11 cellular contexts compared by ENCODE assay signal in the genomic region with DNA sequence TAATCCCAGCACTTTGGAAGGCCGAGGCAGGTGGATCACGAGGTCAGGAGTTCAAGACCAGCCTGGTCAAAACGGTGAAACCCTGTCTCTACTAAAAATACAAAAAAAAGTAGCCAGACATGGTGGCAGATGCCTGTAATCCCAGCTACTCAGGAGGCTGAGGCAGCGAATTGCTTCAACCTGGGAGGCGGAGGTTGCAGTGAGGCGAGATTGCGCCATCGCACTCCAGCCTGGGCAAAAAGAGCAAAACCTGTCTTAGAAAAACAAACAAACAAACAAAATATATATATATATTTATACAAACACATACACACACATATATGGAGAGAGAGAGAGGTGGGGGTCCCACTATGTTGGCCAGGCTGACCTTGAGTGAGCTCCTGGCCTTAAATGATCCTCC. TPM values are rescaled to one million over a fixed set of nuclear protein-coding genes. Genes with fewer than 3 reads are reported as not detected.
DNase-seq lines count a peak whose midpoint lies in the region; ATAC-seq, FAIRE-seq and TF ChIP-seq lines count a peak whose summit lies in the region.
"Not testable (repeated sequence)": the region's sequence is repeated elsewhere in the genome, so short reads cannot be mapped to it uniquely, and the experiment has no call there.
"Had no signal": no experiment of that assay in that cellular context is flagged by ENCODE, and none has a peak within 500 bp of the region (broad histone marks: within the 10 kb centered on the region; RNA-seq: fewer than 3 reads in every experiment).

No MANE protein-coding gene starts in this region.

- BruUV-seq in HCT116 (replicated peaks; lab: Mats Ljungman, UMichigan), result not testable (repeated sequence)

- H3K36me3 Mint-ChIP-seq in chondrocyte (ENCODE audit: low read depth), result not testable (repeated sequence)

- not testable (repeated sequence) for H3K36me3 ChIP-seq in HCT116 (ENCODE audit: control insufficient read depth in 1 of 2, insufficient read depth in 2 of 2, low read length in 2 of 2); SK-N-MC (ENCODE audit: insufficient read depth, low read length); keratinocyte (ENCODE audit: control insufficient read depth in 2 of 2, extremely low read depth in 1 of 2, insufficient read depth in 2 of 2, low read length in 2 of 2); neutrophil; psoas muscle (ENCODE audit: insufficient read depth in 1 of 2, low read depth in 1 of 2)

- not testable (repeated sequence) for TF ChIP-seq CTCF in A549 (IDR thresholded peaks at IDR 0.05); HCT116 (IDR thresholded peaks at IDR 0.05 in 2 of 3, conservative IDR thresholded peaks at IDR 0.05 in 1 of 3; ENCODE audit: borderline replicate concordance in 1 of 3, insufficient read depth in 1 of 3, low read depth in 2 of 3, low read length in 2 of 3); chondrocyte (IDR thresholded peaks at IDR 0.05); keratinocyte (optimal IDR thresholded peaks at IDR 0.05 in 1 of 3, IDR thresholded peaks at IDR 0.05 in 1 of 3, conservative IDR thresholded peaks at IDR 0.05 in 1 of 3; ENCODE audit: extremely low read depth in 1 of 3, insufficient read depth in 2 of 3, low read length in 3 of 3); neutrophil (IDR thresholded peaks at IDR 0.05); psoas muscle (IDR thresholded peaks at IDR 0.05)

- not testable (repeated sequence) for TF ChIP-seq RAD21 in A549 (conservative IDR thresholded peaks at IDR 0.05 in 1 of 2, IDR thresholded peaks at IDR 0.05 in 1 of 2); HCT116 (IDR thresholded peaks at IDR 0.05; ENCODE audit: low read depth); Ishikawa (IDR thresholded peaks at IDR 0.05; ENCODE audit: low read depth)

- not testable (repeated sequence) for H3K27me3 ChIP-seq in HCT116 (ENCODE audit: insufficient read depth, low read length); keratinocyte (ENCODE audit: control insufficient read depth, extremely low read depth, insufficient read depth, low read length); neutrophil; psoas muscle (ENCODE audit: insufficient read depth in 3 of 3, low read length in 2 of 3)

- 80% methylated on average over 8 of the region's 8 CpGs for WGBS in A549 (ENCODE audit: missing lambda C conversion rate)
- 78 to 87% (median 81%) methylated on average over 8 of the region's 8 CpGs for WGBS in psoas muscle, 3 donors

- POLR2A ChIA-PET in A549 (lab: Yijun Ruan, JAX) (interaction anchor here (0.9 to 5.8 kb wide), 2 partner anchors 9 to 21 kb away, joined by 3 to 57 read pairs; no protein-coding TSS in a partner anchor), HCT116 (lab: Charles Lee) (interaction anchor here (1.1 to 1.6 kb wide), 4 partner anchors 8 to 140 kb away, joined by 4 to 8 read pairs (median 5); a partner anchor contains a TSS)

- H3K27ac Mint-ChIP-seq in chondrocyte (ENCODE audit: unreplicated experiment), result peak overlapping the region; percentile 92

- H3K9ac ChIP-seq in HCT116 (ENCODE audit: low read length) (peak overlapping the region; percentile 30; the same call in 1 of the 2 replicates), keratinocyte (ENCODE audit: control insufficient read depth, extremely low read depth, insufficient read depth, low read length) (peak overlapping the region; percentile 13)
- H3K9ac ChIP-seq in SK-N-MC (ENCODE audit: insufficient read length), result not testable (repeated sequence)

- H3K4me2 ChIP-seq in A549 (peak overlapping the region; percentile 45), HCT116 (ENCODE audit: low read length) (peak overlapping the region; percentile 65), keratinocyte (ENCODE audit: control insufficient read depth, extremely low read depth, insufficient read depth, low read depth, low read length) (peak overlapping the region; percentile 17)

- H2AFZ ChIP-seq in HCT116 (ENCODE audit: low read depth, low read length, poor library complexity, severe bottlenecking), result peak overlapping the region; percentile 42
- H2AFZ ChIP-seq in keratinocyte (ENCODE audit: control insufficient read depth, low read length), result not testable (repeated sequence)

- not testable (repeated sequence) for DNase-seq in A549 (ENCODE audit: low read depth in 1 of 2, low spot score in 1 of 2); HCT116 (ENCODE audit: low read depth, low spot score); SK-N-MC (ENCODE audit: low read depth, low spot score); chondrocyte (ENCODE audit: low spot score); keratinocyte (ENCODE audit: low read depth, low spot score); psoas muscle

- not testable (repeated sequence) for H3K9me2 ChIP-seq in HCT116 (ENCODE audit: insufficient read depth)

- H4K20me1 ChIP-seq in HCT116 (ENCODE audit: insufficient read depth); keratinocyte (ENCODE audit: control insufficient read depth, extremely low read depth, insufficient read depth, low read length): not testable (repeated sequence)

- dilution Hi-C loops in keratinocyte (cut with MboI; ENCODE audit: extremely low pct_ligation_motif_present, low sequenced_read_pairs), result not testable (repeated sequence)

- H3K4me3 ChIP-seq in A549; SK-N-MC; keratinocyte (ENCODE audit: control insufficient read depth in 2 of 3, extremely low read depth in 1 of 3, insufficient read depth in 2 of 3, low read depth in 1 of 3, low read length in 3 of 3); neutrophil (ENCODE audit: low read depth in 1 of 2, low read length in 1 of 2); psoas muscle: not testable (repeated sequence)
- H3K4me3 ChIP-seq in HCT116 (replicated peaks in 1 of 2; ENCODE audit: low read depth in 1 of 2, low read length in 2 of 2), result peak overlapping the region in 1 of 2 experiments; percentile 31; a peak in 2 of 4 replicates

- not testable (repeated sequence) for H3K9me3 Mint-ChIP-seq in chondrocyte (ENCODE audit: low read depth)

- not testable (repeated sequence) for TF ChIP-seq EP300 in A549 (IDR thresholded peaks at IDR 0.05); Ishikawa (IDR thresholded peaks at IDR 0.05; ENCODE audit: borderline replicate concordance)

- H3K4me3 Mint-ChIP-seq in chondrocyte (ENCODE audit: unreplicated experiment), result not testable (repeated sequence)

- ATAC-seq in A549, HCT116, psoas muscle: not testable (repeated sequence)

- CTCF ChIA-PET in A549 (lab: Yijun Ruan, JAX), result interaction anchor here (0.6 to 16.0 kb wide), 6 partner anchors 7 to 134 kb away, joined by 3 to 893 read pairs (median 16); no protein-coding TSS in a partner anchor
- CTCF ChIA-PET in HCT116 (lab: Charles Lee), result interaction anchor here (3.0 kb wide), 1 partner anchor 8 kb away, joined by 21 read pairs; no protein-coding TSS in a partner anchor

- intact Hi-C loops in HCT116 (cut with micrococcal nuclease), result not testable (repeated sequence)
- intact Hi-C loops in psoas muscle (cut with DNase I), result loop anchor here in 1 of 2 donors (5.0 kb wide), 1 partner anchor 96 kb away; no protein-coding TSS in a partner anchor

- not testable (repeated sequence) for H3K79me2 ChIP-seq in HCT116 (ENCODE audit: insufficient read depth, low read length); keratinocyte (ENCODE audit: control insufficient read depth, insufficient read depth, low read length)

- not testable (repeated sequence) for TF ChIP-seq POLR2A in A549 (IDR thresholded peaks at IDR 0.05; ENCODE audit: low read length); HCT116 (IDR thresholded peaks at IDR 0.05; ENCODE audit: borderline replicate concordance, extremely low read depth, insufficient read depth, insufficient read length)

- peaks cover 32% of the 10 kb centered on the region for H3K4me1 Mint-ChIP-seq in chondrocyte (ENCODE audit: low read depth)

- FAIRE-seq in A549 (lab: Jason Lieb, UNC); keratinocyte (lab: Jason Lieb, UNC): not testable (repeated sequence)

- H3K27ac ChIP-seq in A549 (peak overlapping the region; percentile 37 to 74; a peak in 5 of 6 replicates), HCT116 (ENCODE audit: low read depth, low read length) (peak overlapping the region; percentile 63), SK-N-MC (0 out of 2 replicates have a peak overlapping the region, but pooled peaks have one; percentile 25), keratinocyte (ENCODE audit: control insufficient read depth, insufficient read depth, low read length) (peak overlapping the region; percentile 33), neutrophil (peak overlapping the region; percentile 26), psoas muscle (peak overlapping the region; percentile 38)

- not testable (repeated sequence) for H3K9me1 ChIP-seq in keratinocyte (ENCODE audit: control insufficient read depth, extremely low read depth, insufficient read depth, low read length)

- RAD21 ChIA-PET in HCT116 (lab: Charles Lee; ENCODE audit: low non-redundant PET in 1 of 2, low total read pairs in 2 of 2, uncharacterized antibody in 2 of 2, unreplicated experiment in 2 of 2), result not testable (repeated sequence)

- H3K27me3 Mint-ChIP-seq in chondrocyte (ENCODE audit: low read depth), result not testable (repeated sequence)

- H3K4me1 ChIP-seq in A549 (peaks cover 30% of the 10 kb centered on the region), HCT116 (ENCODE audit: control insufficient read depth in 1 of 2, insufficient read depth in 2 of 2, low read length in 2 of 2) (peaks cover 27 to 40% of the 10 kb centered on the region in 2 experiments), keratinocyte (ENCODE audit: control insufficient read depth, extremely low read depth, insufficient read depth, low read length) (peaks cover 27% of the 10 kb centered on the region), neutrophil (ENCODE audit: control insufficient read depth in 1 of 2, insufficient read depth in 1 of 2, low read depth in 1 of 2, low read length in 1 of 2) (peaks cover 11 to 17% of the 10 kb centered on the region in 2 experiments), psoas muscle (peaks cover 19% of the 10 kb centered on the region)

- H3K9me3 ChIP-seq in A549; HCT116 (ENCODE audit: control insufficient read depth in 1 of 2, insufficient read depth in 1 of 2, low read depth in 1 of 2, low read length in 2 of 2); SK-N-MC (ENCODE audit: low read depth, low read length); keratinocyte (ENCODE audit: control insufficient read depth, low read depth, low read length); neutrophil; psoas muscle: not testable (repeated sequence)

RNA-seq across cellular contexts. Expression of a gene that starts 3.3 kb away (rescaled TPM):
- polyA plus RNA-seq in A549 (2011; rRNA removed) (6.5 and 9.4 TPM in 2 replicates), A549 (2017; fragmentation: RNase III; extraction: RNeasy Plus Mini Kit Qiagen cat#74134 plus additional on column Dnase treatment) (22.2 to 25.7 TPM (median 24.6 TPM) in 3 replicates), keratinocyte (2.2 to 3.8 TPM (median 2.8 TPM) in 3 replicates), psoas muscle (10 to 100 TPM; 18.8 to 28.5 (median 24.0) TPM)
- polyA plus RNA-seq in A549 (2012; cell fraction: cytosol; rRNA removed), result 8.2 and 9.1 TPM in 2 replicates
- 20.7 and 30.6 TPM in 2 replicates for polyA plus RNA-seq in A549 (2012; cell fraction: nucleus; rRNA removed)
- polyA minus RNA-seq in A549 (2011; rRNA and poly(A)+ RNA removed), result 1.7 and 6.1 TPM in 2 replicates
- total RNA-seq in HCT116 (2021; ENCODE audit: unreplicated experiment) (40.6 TPM), chondrocyte (41.3 to 62.4 TPM (median 59.4 TPM) in 3 replicates), psoas muscle (10 to 100 TPM; 16.9 to 28.2 (median 24.2) TPM)
- polyA plus RNA-seq in HCT116 (2012), result 27.1 and 33.4 TPM in 2 replicates
- 9.6 TPM for polyA plus RNA-seq in keratinocyte (2011; ENCODE audit: low read depth)
- 1.2 and 3.6 TPM in 2 replicates for polyA plus RNA-seq in keratinocyte (2011; cell fraction: cytosol; rRNA removed)
- polyA plus RNA-seq in keratinocyte (2011; cell fraction: nucleus; rRNA removed), result 7.6 and 10.5 TPM in 2 replicates
- polyA plus RNA-seq in keratinocyte (2012; ENCODE audit: low replicate concordance), result 10.6 and 13.2 TPM in 2 replicates
- polyA minus RNA-seq in keratinocyte, result 0.70 to 1.9 TPM (median 1.1 TPM) in 3 replicates
- polyA minus RNA-seq in keratinocyte (2011; cell fraction: cytosol; rRNA and poly(A)+ RNA removed), result 1.9 TPM
- polyA minus RNA-seq in keratinocyte (2011; cell fraction: nucleus; rRNA and poly(A)+ RNA removed), result 1.9 and 3.7 TPM in 2 replicates

RNA-seq across cellular contexts. Expression of a gene that starts 21.7 kb away (rescaled TPM):
- polyA plus RNA-seq in A549 (2011; rRNA removed), result 1.5 and 1.6 TPM in 2 replicates
- 4.2 and 5.9 TPM in 2 replicates for polyA plus RNA-seq in A549 (2012; cell fraction: cytosol; rRNA removed)
- polyA plus RNA-seq in A549 (2012; cell fraction: nucleus; rRNA removed), result 19.1 and 20.8 TPM in 2 replicates
- 4.6 to 5.7 TPM (median 5.5 TPM) in 3 replicates for polyA plus RNA-seq in A549 (2017; fragmentation: RNase III; extraction: RNeasy Plus Mini Kit Qiagen cat#74134 plus additional on column Dnase treatment)
- polyA minus RNA-seq in A549 (2011; rRNA and poly(A)+ RNA removed), result 0.21 and 2.1 TPM in 2 replicates
- total RNA-seq in HCT116 (2021; ENCODE audit: unreplicated experiment), result 22.9 TPM
- polyA plus RNA-seq in HCT116 (2012), result 13.6 and 15.4 TPM in 2 replicates
- 25.6 to 31.1 TPM (median 28.8 TPM) in 3 replicates for total RNA-seq in chondrocyte
- polyA plus RNA-seq in keratinocyte, result 0.35 to 0.68 TPM (median 0.50 TPM) in 3 replicates
- 0.64 TPM for polyA plus RNA-seq in keratinocyte (2011; ENCODE audit: low read depth)
- polyA plus RNA-seq in keratinocyte (2011; cell fraction: cytosol; rRNA removed), result 0.18 and 0.81 TPM in 2 replicates
- polyA plus RNA-seq in keratinocyte (2011; cell fraction: nucleus; rRNA removed), result 1.8 and 3.2 TPM in 2 replicates
- polyA plus RNA-seq in keratinocyte (2012; ENCODE audit: low replicate concordance), result 3.8 and 4.7 TPM in 2 replicates
- 1.8 TPM in 1 of 3 replicates, not detected in the others for polyA minus RNA-seq in keratinocyte
- not detected for polyA minus RNA-seq in keratinocyte (2011; cell fraction: cytosol; rRNA and poly(A)+ RNA removed)
- 2.0 TPM in 1 of 2 replicates, not detected in the other for polyA minus RNA-seq in keratinocyte (2011; cell fraction: nucleus; rRNA and poly(A)+ RNA removed)
- 10 to 100 TPM; 13.6 to 18.9 (median 15.8) TPM for total RNA-seq in psoas muscle
- polyA plus RNA-seq in psoas muscle, result 10 to 100 TPM in 1 of 3 donors, 1 to 10 TPM in 2; 3.6 to 21.2 (median 9.9) TPM

RNA-seq across cellular contexts. Expression of a gene that starts 22.0 kb away (rescaled TPM):
- 3.6 and 6.0 TPM in 2 replicates for polyA plus RNA-seq in A549 (2011; rRNA removed)
- 8.9 and 15.7 TPM in 2 replicates for polyA plus RNA-seq in A549 (2012; cell fraction: cytosol; rRNA removed)
- 21.8 and 21.9 TPM in 2 replicates for polyA plus RNA-seq in A549 (2012; cell fraction: nucleus; rRNA removed)
- 8.9 to 9.4 TPM (median 8.9 TPM) in 3 replicates for polyA plus RNA-seq in A549 (2017; fragmentation: RNase III; extraction: RNeasy Plus Mini Kit Qiagen cat#74134 plus additional on column Dnase treatment)
- polyA minus RNA-seq in A549 (2011; rRNA and poly(A)+ RNA removed), result 3.2 and 5.3 TPM in 2 replicates
- total RNA-seq in HCT116 (2021; ENCODE audit: unreplicated experiment), result 45.0 TPM
- polyA plus RNA-seq in HCT116 (2012), result 25.7 and 27.3 TPM in 2 replicates
- 12.6 to 16.1 TPM (median 15.2 TPM) in 3 replicates for total RNA-seq in chondrocyte
- polyA plus RNA-seq in keratinocyte, result 0.60 to 1.1 TPM (median 0.89 TPM) in 3 replicates
- polyA plus RNA-seq in keratinocyte (2011; ENCODE audit: low read depth), result 3.1 TPM
- 0.38 and 1.1 TPM in 2 replicates for polyA plus RNA-seq in keratinocyte (2011; cell fraction: cytosol; rRNA removed)
- 1.1 and 1.8 TPM in 2 replicates for polyA plus RNA-seq in keratinocyte (2011; cell fraction: nucleus; rRNA removed)
- polyA plus RNA-seq in keratinocyte (2012; ENCODE audit: low replicate concordance), result 1.6 and 5.3 TPM in 2 replicates
- 0.23 to 1.1 TPM (median 0.67 TPM) in 3 replicates for polyA minus RNA-seq in keratinocyte
- 2.1 TPM for polyA minus RNA-seq in keratinocyte (2011; cell fraction: cytosol; rRNA and poly(A)+ RNA removed)
- 0.39 and 1.5 TPM in 2 replicates for polyA minus RNA-seq in keratinocyte (2011; cell fraction: nucleus; rRNA and poly(A)+ RNA removed)
- 10 to 100 TPM in 1 of 4 donors, 1 to 10 TPM in 3; 2.7 to 32.5 (median 4.7) TPM for total RNA-seq in psoas muscle
- polyA plus RNA-seq in psoas muscle, result 1 to 10 TPM; 2.7 to 6.6 (median 2.9) TPM

RNA-seq across cellular contexts. Expression of a gene that starts 56.6 kb away (rescaled TPM):
- polyA plus RNA-seq in A549 (2011; rRNA removed) (3.4 and 3.5 TPM in 2 replicates), A549 (2017; fragmentation: RNase III; extraction: RNeasy Plus Mini Kit Qiagen cat#74134 plus additional on column Dnase treatment) (1.4 to 1.6 TPM (median 1.5 TPM) in 3 replicates), keratinocyte (0.15 to 0.63 TPM (median 0.42 TPM) in 3 replicates), psoas muscle (1 to 10 TPM in 1 of 3 donors, under 1 TPM in 2; 0.64 to 2.3 (median 0.77) TPM)
- 1.9 and 2.5 TPM in 2 replicates for polyA plus RNA-seq in A549 (2012; cell fraction: cytosol; rRNA removed)
- 15.1 and 15.4 TPM in 2 replicates for polyA plus RNA-seq in A549 (2012; cell fraction: nucleus; rRNA removed)
- 1.4 and 2.1 TPM in 2 replicates for polyA minus RNA-seq in A549 (2011; rRNA and poly(A)+ RNA removed)
- total RNA-seq in HCT116 (2021; ENCODE audit: unreplicated experiment) (6.5 TPM), chondrocyte (2.9 to 4.3 TPM (median 3.7 TPM) in 3 replicates), psoas muscle (1 to 10 TPM; 2.4 to 6.3 (median 4.5) TPM)
- 2.8 and 3.0 TPM in 2 replicates for polyA plus RNA-seq in HCT116 (2012)
- polyA plus RNA-seq in keratinocyte (2011; ENCODE audit: low read depth), result not detected
- 0.05 and 0.18 TPM in 2 replicates for polyA plus RNA-seq in keratinocyte (2011; cell fraction: cytosol; rRNA removed)
- polyA plus RNA-seq in keratinocyte (2011; cell fraction: nucleus; rRNA removed), result 2.4 and 3.6 TPM in 2 replicates
- 0.07 and 0.85 TPM in 2 replicates for polyA plus RNA-seq in keratinocyte (2012; ENCODE audit: low replicate concordance)
- polyA minus RNA-seq in keratinocyte, result 0.56 to 0.58 TPM in 2 of 3 replicates, not detected in the other
- polyA minus RNA-seq in keratinocyte (2011; cell fraction: cytosol; rRNA and poly(A)+ RNA removed), result 5.2 TPM
- 0.21 and 0.62 TPM in 2 replicates for polyA minus RNA-seq in keratinocyte (2011; cell fraction: nucleus; rRNA and poly(A)+ RNA removed)
- total RNA-seq: Daoy, HT1080 had no signal
- polyA plus RNA-seq: CD4-positive, alpha-beta memory T cell had no signal
